21 cellular contexts compared by ENCODE assay signal in the genomic region with DNA sequence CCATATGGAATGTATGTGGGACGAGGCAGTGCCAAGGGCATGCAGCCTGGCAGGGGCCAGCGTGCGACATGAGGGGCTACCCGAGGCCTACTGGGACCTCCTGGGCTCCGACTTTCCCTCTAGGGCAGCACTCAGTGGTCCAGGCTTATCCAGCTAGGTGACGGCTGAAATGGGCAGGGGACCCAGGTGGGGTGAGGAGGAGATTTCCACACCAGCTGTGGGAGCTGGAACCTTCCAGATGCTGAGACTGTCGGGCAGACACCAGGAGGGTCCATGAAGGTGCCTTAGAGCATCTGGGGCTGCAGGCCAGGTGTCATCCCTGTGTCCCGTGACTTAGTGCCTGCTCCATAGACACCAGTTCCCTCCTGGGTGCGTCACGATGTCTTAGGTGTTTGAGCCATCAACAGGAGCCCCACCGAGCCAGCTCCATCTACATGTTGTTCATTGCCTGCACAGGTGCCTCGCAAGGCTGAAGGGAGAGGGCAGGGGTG.
"Had no signal": no experiment of that assay in that cellular context is flagged by ENCODE, and none has a peak within 500 bp of the region (broad histone marks: within the 10 kb centered on the region; RNA-seq: fewer than 3 reads in every experiment).

No MANE protein-coding gene starts in this region.

- H3K4me1 ChIP-seq: body of pancreas, lower lobe of right lung, uterus had no signal

- ATAC-seq: activated naive CD4-positive, alpha-beta T cell treated with anti-CD3 and anti-CD28 coated beads, Interleukin-2, amount 50 U/mL, for 72 hours; activated T-cell treated with anti-CD3 and anti-CD28 coated beads, Interleukin-2, amount 50 U/mL, for 4 hours; body of pancreas; left cardiac atrium; lower lobe of right lung; stimulated activated naive B cell treated with anti-CD40 and anti-IgM and Interleukin-4, amounts not matched to agents 10 μg/mL and 1 μg/mL and 100 μg/mL, for 72 hours; T-helper 17 cell; WTC11 had no signal

- DNase-seq: activated CD4-positive, alpha-beta memory T cell treated with anti-CD3 and anti-CD28 coated beads, Interleukin-2, amount 10 ng/mL, durations not matched to agents 7 days and 5 days; activated CD4-positive, alpha-beta T cell treated with anti-CD3 and anti-CD28 coated beads for 4 hours; activated gamma-delta T cell; activated T-cell treated with anti-CD3 and anti-CD28 coated beads, Interleukin-2, amount 50 U/mL, for 4 hours; body of pancreas; central memory CD4-positive, alpha-beta T cell; effector memory CD4-positive, alpha-beta T cell; left cardiac atrium; lower lobe of right lung; midbrain; stimulated activated CD4-positive, alpha-beta T cell treated with anti-CD3 and anti-CD28 coated beads, Interleukin-15, amount 100 ng/mL, for 24 hours; stimulated activated CD4-positive, alpha-beta T cell treated with anti-CD3 and anti-CD28 coated beads, Interleukin-4, amount 100 ng/mL, for 1 hour; stimulated activated naive B cell treated with anti-CD40 and anti-IgM and Interleukin-4, amounts not matched to agents 10 μg/mL and 1 μg/mL and 100 μg/mL, for 72 hours; T-helper 17 cell; thyroid gland; uterus had no signal

- H3K36me3 ChIP-seq: ovary, uterus had no signal

- H3K27me3 ChIP-seq: body of pancreas, ovary, thyroid gland, uterus had no signal

- H3K27ac ChIP-seq: body of pancreas, epithelial cell of prostate, lower lobe of right lung, ovary, thyroid gland, uterus had no signal

- H3K9me3 ChIP-seq: body of pancreas, ovary, thyroid gland, uterus had no signal

- H3K27ac Mint-ChIP-seq: activated CD4-positive, alpha-beta memory T cell treated with anti-CD3 and anti-CD28 coated beads, Interleukin-2, amount 10 ng/mL, durations not matched to agents 7 days and 5 days; activated naive CD4-positive, alpha-beta T cell treated with anti-CD3 and anti-CD28 coated beads, Interleukin-2, amount 50 U/mL, for 72 hours; dendritic cell treated with granulocyte-macrophage colony-stimulating factor and Interleukin-4, amounts not matched to agents 40 ng/mL and 50 ng/mL, for 4 days; WTC11 had no signal

- H3K9me3 Mint-ChIP-seq: activated T-cell treated with anti-CD3 and anti-CD28 coated beads, Interleukin-2, amount 50 U/mL, for 4 hours; WTC11 had no signal

- H3K4me3 ChIP-seq: body of pancreas, lower lobe of right lung, ovary, thyroid gland, uterus had no signal

- H3K4me1 Mint-ChIP-seq: activated CD4-positive, alpha-beta memory T cell treated with anti-CD3 and anti-CD28 coated beads, Interleukin-2, amount 10 ng/mL, durations not matched to agents 7 days and 5 days; WTC11 had no signal

- H3K27me3 Mint-ChIP-seq: activated CD4-positive, alpha-beta memory T cell treated with anti-CD3 and anti-CD28 coated beads, Interleukin-2, amount 10 ng/mL, durations not matched to agents 7 days and 5 days; dendritic cell treated with granulocyte-macrophage colony-stimulating factor and Interleukin-4, amounts not matched to agents 40 ng/mL and 50 ng/mL, for 4 days; stimulated activated naive B cell treated with anti-CD40 and anti-IgM and Interleukin-4, amounts not matched to agents 10 μg/mL and 1 μg/mL and 100 μg/mL, for 72 hours; T-helper 17 cell had no signal

- H3K4me3 Mint-ChIP-seq: activated CD4-positive, alpha-beta memory T cell treated with anti-CD3 and anti-CD28 coated beads, Interleukin-2, amount 10 ng/mL, durations not matched to agents 7 days and 5 days; activated T-cell treated with anti-CD3 and anti-CD28 coated beads, Interleukin-2, amount 50 U/mL, for 4 hours; dendritic cell treated with granulocyte-macrophage colony-stimulating factor and Interleukin-4, amounts not matched to agents 40 ng/mL and 50 ng/mL, for 4 days; stimulated activated naive B cell treated with anti-CD40 and anti-IgM and Interleukin-4, amounts not matched to agents 10 μg/mL and 1 μg/mL and 100 μg/mL, for 72 hours; T-helper 17 cell; WTC11 had no signal
